8 cellular contexts compared by ENCODE assay signal in the genomic region with DNA sequence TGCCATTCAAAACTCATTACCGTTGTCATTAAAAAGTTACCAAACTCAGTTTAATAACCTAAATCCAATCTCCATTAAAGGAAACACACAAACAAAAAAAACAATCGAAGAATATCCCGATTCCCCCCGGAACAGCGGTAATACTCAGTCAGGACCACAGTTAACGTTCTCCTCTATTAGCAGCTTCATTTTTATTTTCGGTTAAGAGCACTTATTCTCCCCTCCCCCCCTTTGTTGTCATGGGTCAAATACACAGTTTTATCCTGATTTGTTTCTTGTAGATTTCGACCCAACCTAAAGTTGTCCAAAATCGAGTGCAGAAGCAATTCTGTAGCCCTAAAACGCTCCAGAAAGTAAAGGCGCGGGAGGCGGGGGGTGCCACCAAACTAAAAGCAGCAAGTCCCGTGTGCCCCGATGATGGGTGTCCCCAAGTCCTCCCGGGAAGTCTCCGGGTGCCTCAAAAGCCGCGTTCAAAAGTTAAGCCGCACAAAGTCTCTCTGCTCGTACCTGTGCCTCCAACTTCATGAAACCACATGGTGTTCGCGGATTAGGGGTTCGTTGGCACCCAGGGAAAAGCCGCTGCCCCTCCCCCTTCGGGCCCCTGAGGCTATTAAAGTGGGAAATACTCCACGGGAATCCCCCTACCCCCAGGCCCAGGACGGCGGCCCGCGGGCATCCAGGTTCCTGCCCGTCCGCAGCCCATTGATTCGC. TPM values are rescaled to one million over a fixed set of nuclear protein-coding genes. Genes with fewer than 3 reads are reported as not detected.
DNase-seq lines count a peak whose midpoint lies in the region; ATAC-seq and TF ChIP-seq lines count a peak whose summit lies in the region.

No MANE protein-coding gene starts in this region.

- DNase-seq in Calu3: peak; percentile 26
- peak; percentile 48 for DNase-seq in T-helper 9 cell
- peak; percentile 43 for DNase-seq in dermis blood vessel endothelial cell
- DNase-seq in midbrain (lab: John Stamatoyannopoulos, UW): peak; percentile 22
- peak; percentile 39 for DNase-seq in stimulated activated naive CD4-positive, alpha-beta T cell treated with Interleukin-2 at 50 U/mL for 16 hours (lab: John Stamatoyannopoulos, UW)
- DNase-seq in NCI-H2029 treated with DMSO at 0.1 percent for 48 hours (lab: John Stamatoyannopoulos, UW): no peak
- no peak for DNase-seq in iPS-NIHi7 (ENCODE audit: extremely low spot score)

- H3K4me3 Mint-ChIP-seq in Calu3 (ENCODE audit: low read depth, unreplicated experiment): peak overlapping the region; percentile 76

- CTCF ChIA-PET in Calu3 (lab: Charles Lee): interaction anchor here (0.7 kb wide), 1 partner anchor 29 kb away, joined by 3 read pairs; no protein-coding TSS in a partner anchor

- peak; percentile 2 for ATAC-seq in HG02885 (IDR thresholded peaks at IDR 0.05; ENCODE audit: poor library complexity, unreplicated experiment)

- H3K27me3 Mint-ChIP-seq in Calu3 (ENCODE audit: unreplicated experiment): no peaks in the 10 kb centered on the region

- no peak for TF ChIP-seq CTCF in Calu3 (IDR thresholded peaks at IDR 0.05; ENCODE audit: unreplicated experiment)

- H3K4me1 Mint-ChIP-seq in Calu3 (ENCODE audit: low read depth, unreplicated experiment): peaks cover 17% of the 10 kb centered on the region

- H3K9me3 Mint-ChIP-seq in Calu3 (ENCODE audit: low read depth, unreplicated experiment): peaks cover 5% of the 10 kb centered on the region

- intact Hi-C loops in Calu3 (cut with micrococcal nuclease; ENCODE audit: unreplicated experiment): no loop called here

- H3K36me3 Mint-ChIP-seq in Calu3 (ENCODE audit: insufficient read depth, unreplicated experiment): peaks cover 79% of the 10 kb centered on the region

- peak overlapping the region; percentile 22 for H3K27ac Mint-ChIP-seq in Calu3 (ENCODE audit: unreplicated experiment)

- TSS peak; percentile 43 for BruUV-seq in Calu3 (replicated peaks; lab: Mats Ljungman, UMichigan)

RNA-seq across cellular contexts. Expression of a gene that starts 1.0 kb away (rescaled TPM):
- total RNA-seq in Calu3 (2022): 401 and 429 TPM in 2 replicates
- 116 and 134 TPM in 2 replicates for total RNA-seq in dermis blood vessel endothelial cell

RNA-seq across cellular contexts. Expression of a gene that starts 23.7 kb away (rescaled TPM):
- total RNA-seq in Calu3 (2022) (116 and 117 TPM in 2 replicates), dermis blood vessel endothelial cell (37.6 and 41.5 TPM in 2 replicates)

RNA-seq across cellular contexts. Expression of a gene that starts 27.5 kb away (rescaled TPM):
- 479 and 546 TPM in 2 replicates for total RNA-seq in Calu3 (2022)
- 120 and 160 TPM in 2 replicates for total RNA-seq in dermis blood vessel endothelial cell

RNA-seq across cellular contexts. Expression of a gene that starts 50.2 kb away (rescaled TPM):
- 56.6 and 58.2 TPM in 2 replicates for total RNA-seq in Calu3 (2022)
- total RNA-seq in dermis blood vessel endothelial cell: 48.8 and 51.9 TPM in 2 replicates

Comparison
In these comparisons a context has a peak if more than half of its experiments do, and no peak if none do; other contexts are left out.
1. DNase-seq: peak in Calu3 (single experiment), T-helper 9 cell (single experiment), dermis blood vessel endothelial cell (single experiment), midbrain (single experiment) and stimulated activated naive CD4-positive, alpha-beta T cell treated with Interleukin-2 at 50 U/mL for 16 hours (single experiment); none in NCI-H2029 treated with DMSO at 0.1 percent for 48 hours (single experiment) and iPS-NIHi7 (single experiment).